8 cellular contexts compared by ENCODE assay signal in genomic region chr1:9942939-9943807, GRCh38. TPM values are rescaled to one million over a fixed set of nuclear protein-coding genes. Genes with fewer than 3 reads are reported as not detected.
DNase-seq lines count a peak whose midpoint lies in the region; ATAC-seq and TF ChIP-seq lines count a peak whose summit lies in the region.

Gene LZIC, minus strand, starts transcription at chr1:9943391. Its CDS starts 6,772 bp downstream, at chr1:9936619.
Gene NMNAT1, plus strand, starts transcription at chr1:9943475. Its CDS starts 28,599 bp downstream, at chr1:9972074.

- no peaks in the 10 kb centered on the region for H3K27me3 Mint-ChIP-seq in type B pancreatic cell

- H3K27me3 ChIP-seq in adrenal gland, result no peaks in the 10 kb centered on the region

- H3K4me1 Mint-ChIP-seq in type B pancreatic cell (ENCODE audit: unreplicated experiment), result peaks cover 10% of the 10 kb centered on the region

- ATAC-seq in HG02763 (IDR thresholded peaks at IDR 0.05; ENCODE audit: unreplicated experiment), result peak; percentile 91
- peak; percentile 100 for ATAC-seq in left cardiac atrium

- intact Hi-C loops in adrenal gland (cut with DNase I) (loop anchor here (10.0 kb wide), 1 partner anchor 68 kb away; no protein-coding TSS in a partner anchor), left cardiac atrium (cut with DNase I) (loop anchor here in 1 of 2 donors (2.0 kb wide), 1 partner anchor 68 kb away; no protein-coding TSS in a partner anchor), posterior cingulate gyrus (cut with DNase I) (loop anchor here (1.0 to 10.0 kb wide), 3 partner anchors 32 to 262 kb away; partner anchors contain the start of gene CTNNBIP1)

- H3K27ac Mint-ChIP-seq in type B pancreatic cell, result peak within 1 kb of the TSS; percentile 95

- peak within 1 kb of the TSS; percentile 63 to 92 (median 86) for H3K27ac ChIP-seq in adrenal gland

- H3K4me3 ChIP-seq in GM12875 (ENCODE audit: low read depth, low read length), result peak within 1 kb of the TSS; percentile 91
- H3K4me3 ChIP-seq in adrenal gland, result peak within 1 kb of the TSS; percentile 59 to 71 (median 64)

- H3K9me3 Mint-ChIP-seq in type B pancreatic cell, result no peaks in the 10 kb centered on the region

- H3K4me3 Mint-ChIP-seq in type B pancreatic cell, result peak within 1 kb of the TSS; percentile 93

- WGBS in adrenal gland, 4 donors, result 0 to 1% (median 0%) methylated on average over 13 to 55 of the region's 55 CpGs

- peaks cover 0 to 7% of the 10 kb centered on the region in 2 donors for H3K36me3 ChIP-seq in adrenal gland (replicated peaks in 1 of 2)

- TF ChIP-seq POLR2A in adrenal gland (IDR thresholded peaks at IDR 0.05), result peak; percentile 89 to 96

- no peaks in the 10 kb centered on the region for H3K9me3 ChIP-seq in adrenal gland (replicated peaks in 1 of 3)

- H3K36me3 Mint-ChIP-seq in type B pancreatic cell, result peaks cover 6% of the 10 kb centered on the region

- TF ChIP-seq CTCF in GM12875 (IDR thresholded peaks at IDR 0.05; ENCODE audit: borderline replicate concordance, insufficient read depth, low read depth, low read length) (no peak), adrenal gland (IDR thresholded peaks at IDR 0.05) (peak in 1 of 6 experiments; percentile 19), type B pancreatic cell (conservative IDR thresholded peaks at IDR 0.05) (no peak)

- DNase-seq in NCI-H1436 (lab: John Stamatoyannopoulos, UW) (peak; percentile 89), T follicular helper cell (ENCODE audit: low read depth) (peak; percentile 70), adrenal gland (peak; percentile 92 to 97 (median 94)), left cardiac atrium (peak; percentile 96), posterior cingulate gyrus (peak; percentile 89 to 99 (median 93)), type B pancreatic cell (ENCODE audit: extremely low spot score, unreplicated experiment) (peak; percentile 91)

- H3K4me1 ChIP-seq in adrenal gland (replicated peaks in 1 of 2), result peaks cover 4 to 21% of the 10 kb centered on the region in 2 donors

RNA-seq across cellular contexts. Expression of gene LZIC, which starts in this region (rescaled TPM):
- total RNA-seq in adrenal gland, result 10 to 100 TPM; 22.3 to 35.9 (median 30.3) TPM
- 10 to 100 TPM in 2 of 3 donors, 1 to 10 TPM in 1; 6.5 to 42.9 (median 13.3) TPM for polyA plus RNA-seq in adrenal gland
- total RNA-seq in left cardiac atrium, result 10 to 100 TPM; 27.1 to 31.2 TPM
- total RNA-seq in type B pancreatic cell (ENCODE audit: low replicate concordance), result 37.9 and 41.8 TPM in 2 replicates

RNA-seq across cellular contexts. Expression of gene NMNAT1, which starts in this region (rescaled TPM):
- 10 to 100 TPM in 6 of 8 donors, 1 to 10 TPM in 2; 7.5 to 18.3 (median 11.7) TPM for total RNA-seq in adrenal gland
- 10 to 100 TPM in 1 of 3 donors, 1 to 10 TPM in 2; 5.6 to 19.7 (median 8.1) TPM for polyA plus RNA-seq in adrenal gland
- total RNA-seq in left cardiac atrium, result 10 to 100 TPM; 14.9 to 19.1 TPM
- 11.9 and 12.7 TPM in 2 replicates for total RNA-seq in type B pancreatic cell (ENCODE audit: low replicate concordance)

Comparison
In these comparisons a context has a peak if more than half of its experiments do, and no peak if none do; other contexts are left out.
1. Peak in every context shown above with its lines: DNase-seq, ATAC-seq, H3K4me3 ChIP-seq and H3K27ac ChIP-seq.